2 cellular contexts compared by ENCODE assay signal in genomic region chr20:24739751-24740150, GRCh38.
TF ChIP-seq lines count a peak whose summit lies in the region.

No MANE protein-coding gene starts in this region.

TF ChIP-seq in SK-N-SH, 30 proteins besides CTCF, POLR2A, EP300 and RAD21 (continued from another document):
- no peak for TF ChIP-seq ZBTB33 (IDR thresholded peaks at IDR 0.05; ENCODE audit: borderline replicate concordance, low read depth)
- TF ChIP-seq TCF12 (IDR thresholded peaks at IDR 0.05): no peak
- TF ChIP-seq FOXM1 (IDR thresholded peaks at IDR 0.05; ENCODE audit: low read depth): no peak
- TF ChIP-seq GABPA (IDR thresholded peaks at IDR 0.05; ENCODE audit: low read depth): no peak
- no peak for TF ChIP-seq FOSL2 (IDR thresholded peaks at IDR 0.05; ENCODE audit: borderline replicate concordance, low read depth)
- TF ChIP-seq POLR2AphosphoS5 (IDR thresholded peaks at IDR 0.05; ENCODE audit: low read depth, low read length): no peak
- TF ChIP-seq MXI1 (IDR thresholded peaks at IDR 0.05; ENCODE audit: low read depth, low read length): no peak
TF ChIP-seq in SK-N-SH: peak in this region for 0.

TF ChIP-seq in SK-N-SH treated with all-trans-retinoic acid at 6 μM for 48 hours, 23 proteins besides CTCF, POLR2A, EP300 and RAD21 (continued from another document):
- TF ChIP-seq, protein P1, sequence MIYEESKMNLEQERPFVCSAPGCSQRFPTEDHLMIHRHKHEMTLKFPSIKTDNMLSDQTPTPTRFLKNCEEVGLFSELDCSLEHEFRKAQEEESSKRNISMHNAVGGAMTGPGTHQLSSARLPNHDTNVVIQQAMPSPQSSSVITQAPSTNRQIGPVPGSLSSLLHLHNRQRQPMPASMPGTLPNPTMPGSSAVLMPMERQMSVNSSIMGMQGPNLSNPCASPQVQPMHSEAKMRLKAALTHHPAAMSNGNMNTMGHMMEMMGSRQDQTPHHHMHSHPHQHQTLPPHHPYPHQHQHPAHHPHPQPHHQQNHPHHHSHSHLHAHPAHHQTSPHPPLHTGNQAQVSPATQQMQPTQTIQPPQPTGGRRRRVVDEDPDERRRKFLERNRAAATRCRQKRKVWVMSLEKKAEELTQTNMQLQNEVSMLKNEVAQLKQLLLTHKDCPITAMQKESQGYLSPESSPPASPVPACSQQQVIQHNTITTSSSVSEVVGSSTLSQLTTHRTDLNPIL (CRISPR knock-in tag; IDR thresholded peaks at IDR 0.05; ENCODE audit: low read depth): no peak
- no peak for TF ChIP-seq ZNF8 (CRISPR knock-in tag; IDR thresholded peaks at IDR 0.05)
- no peak for TF ChIP-seq TOX (CRISPR knock-in tag; IDR thresholded peaks at IDR 0.05; ENCODE audit: borderline replicate concordance)
- TF ChIP-seq PATZ1 (CRISPR knock-in tag; IDR thresholded peaks at IDR 0.05; ENCODE audit: borderline replicate concordance): no peak
- no peak for TF ChIP-seq ISL1 (CRISPR knock-in tag; IDR thresholded peaks at IDR 0.05)
- no peak for TF ChIP-seq CSDC2 (CRISPR knock-in tag; IDR thresholded peaks at IDR 0.05)
- TF ChIP-seq OSR1 (CRISPR knock-in tag; IDR thresholded peaks at IDR 0.05): no peak
- no peak for TF ChIP-seq ZC3H10 (CRISPR knock-in tag; IDR thresholded peaks at IDR 0.05)
- TF ChIP-seq GLIS3 (CRISPR knock-in tag; IDR thresholded peaks at IDR 0.05): no peak
- TF ChIP-seq TSHZ2 (CRISPR knock-in tag; IDR thresholded peaks at IDR 0.05): no peak
- TF ChIP-seq RARB (CRISPR knock-in tag; IDR thresholded peaks at IDR 0.05): no peak
TF ChIP-seq in SK-N-SH treated with all-trans-retinoic acid at 6 μM for 48 hours: peak in this region for 0.
